In genomic region chr1:13699936-13700520, GRCh38 we compare ENCODE assay signal across 8 cellular contexts. TPM values are rescaled to one million over a fixed set of nuclear protein-coding genes. Genes with fewer than 3 reads are reported as not detected.
DNase-seq lines count a peak whose midpoint lies in the region; ATAC-seq and TF ChIP-seq lines count a peak whose summit lies in the region.

Gene PRDM2 (plus strand): TSS chr1:13700188. CDS start chr1:13715606, 15,418 bp downstream.

- no peaks in the 10 kb centered on the region for H3K4me1 ChIP-seq in parathyroid adenoma

- no peaks in the 10 kb centered on the region for H3K9me3 ChIP-seq in parathyroid adenoma (ENCODE audit: control insufficient read depth, low read length)

- H3K9me3 Mint-ChIP-seq in type B pancreatic cell, result peaks cover 13% of the 10 kb centered on the region

- H3K27ac ChIP-seq in parathyroid adenoma, result peak within 1 kb of the TSS; percentile 65

- peaks cover 8% of the 10 kb centered on the region for H3K36me3 Mint-ChIP-seq in type B pancreatic cell

- no peak within 1 kb of the TSS for H3K9ac ChIP-seq in parathyroid adenoma

- peak within 1 kb of the TSS; percentile 90 for H2AFZ ChIP-seq in parathyroid adenoma

- TF ChIP-seq POLR2A in Raji (IDR thresholded peaks at IDR 0.05; ENCODE audit: insufficient read depth, low read depth, low read length), result peak; percentile 36; the same call in 1 of the 2 replicates

- intact Hi-C loops in head of caudate nucleus (cut with DNase I), result loop anchor here (5.0 kb wide), 1 partner anchor 47 kb away; no protein-coding TSS in a partner anchor

- peak; percentile 23 for DNase-seq in NK-92 treated with Interleukin-12 subunit alpha and Interleukin-12 subunit beta, amount 100 ng/mL, for 24 hours (lab: John Stamatoyannopoulos, UW)
- DNase-seq in NK-92 (lab: John Stamatoyannopoulos, UW; ENCODE audit: unreplicated experiment) (no peak), head of caudate nucleus (peak in 40 of 42 donors; percentile 7 to 77 (median 56)), type B pancreatic cell (ENCODE audit: extremely low spot score, unreplicated experiment) (peak; percentile 74)
- peak; percentile 72 for DNase-seq in activated naive CD4-positive, alpha-beta T cell treated with anti-CD3 and anti-CD28 coated beads, Interleukin-2, amount 50 U/mL, for 16 hours

- H3K4me3 ChIP-seq in parathyroid adenoma (ENCODE audit: low read depth, low read length), result peak within 1 kb of the TSS; percentile 59

- peak within 1 kb of the TSS; percentile 71 for H3K4me2 ChIP-seq in parathyroid adenoma (ENCODE audit: low read length)

- H3K27me3 ChIP-seq in parathyroid adenoma (ENCODE audit: control insufficient read depth, insufficient read depth, low read length), result no peaks in the 10 kb centered on the region

- H3K4me1 Mint-ChIP-seq in type B pancreatic cell (ENCODE audit: unreplicated experiment), result peaks cover 18% of the 10 kb centered on the region

- H3K27me3 Mint-ChIP-seq in type B pancreatic cell, result peaks cover 2% of the 10 kb centered on the region

- peak; percentile 47 for ATAC-seq in HG03064 (IDR thresholded peaks at IDR 0.05; ENCODE audit: low read depth, unreplicated experiment)

- H3K27ac Mint-ChIP-seq in type B pancreatic cell, result peak within 1 kb of the TSS; percentile 94

- H3K79me2 ChIP-seq in parathyroid adenoma, result no peaks in the 10 kb centered on the region

- TF ChIP-seq CTCF in parathyroid adenoma (IDR thresholded peaks at IDR 0.05) (no peak), type B pancreatic cell (conservative IDR thresholded peaks at IDR 0.05) (no peak)

- peak within 1 kb of the TSS; percentile 97 for H3K4me3 Mint-ChIP-seq in type B pancreatic cell

- H3K36me3 ChIP-seq in parathyroid adenoma (ENCODE audit: control insufficient read depth, insufficient read depth, low read length), result no peaks in the 10 kb centered on the region

RNA-seq across cellular contexts. Expression of gene PRDM2, which starts in this region (rescaled TPM):
- total RNA-seq in type B pancreatic cell (ENCODE audit: low replicate concordance), result 41.4 and 44.6 TPM in 2 replicates
